ENCODE assay signal across 8 cellular contexts in the genomic region with DNA sequence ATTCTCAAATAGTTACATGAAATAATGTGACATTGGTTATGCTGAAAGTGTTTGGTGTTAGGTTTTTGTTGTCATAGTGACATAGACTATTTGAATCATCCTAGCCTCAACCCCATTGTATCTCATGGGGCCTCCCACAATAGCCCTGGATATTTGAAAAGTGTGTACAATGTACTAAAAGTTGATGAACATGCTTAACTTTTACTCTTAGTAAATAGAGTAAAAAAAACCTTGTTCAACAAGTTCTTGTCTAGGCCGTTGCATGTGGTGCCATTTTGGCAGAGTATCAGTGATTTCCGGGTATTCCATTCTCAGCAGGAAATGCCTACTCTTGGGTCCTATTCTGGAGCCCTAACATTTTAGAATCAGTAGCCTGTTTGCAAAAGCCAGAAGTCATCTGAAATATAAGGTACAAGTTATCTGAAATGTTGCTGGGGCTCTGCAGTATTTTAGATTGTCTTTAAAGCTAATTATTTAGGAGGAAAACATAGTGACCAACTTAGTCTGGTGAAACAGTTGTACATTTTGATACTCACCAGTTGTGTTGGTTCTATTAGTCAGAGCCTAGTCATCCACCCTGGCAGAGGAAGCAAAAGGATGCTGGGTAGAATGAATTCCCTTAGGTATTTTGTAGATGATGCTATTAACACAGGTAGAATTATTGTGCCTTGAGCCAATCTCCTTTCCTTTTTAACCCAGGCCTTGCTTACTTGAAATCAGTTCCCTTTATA.
DNase-seq lines count a peak whose midpoint lies in the region; ATAC-seq and TF ChIP-seq lines count a peak whose summit lies in the region.

No MANE protein-coding gene starts in this region.

- H3K4me1 ChIP-seq in suprapubic skin: peaks cover 30% of the 10 kb centered on the region
- H3K4me1 ChIP-seq in vagina: peaks cover 19% of the 10 kb centered on the region

- no peak overlapping the region for H3K4me3 ChIP-seq in foreskin fibroblast (ENCODE audit: low read depth in 1 of 2, low read length in 2 of 2)
- no peak overlapping the region for H3K4me3 ChIP-seq in suprapubic skin
- H3K4me3 ChIP-seq in vagina: no peak overlapping the region

- peaks cover 38% of the 10 kb centered on the region for H3K4me1 Mint-ChIP-seq in activated T-cell treated with anti-CD3 and anti-CD28 coated beads, Interleukin-2, amount 50 U/mL, for 4 hours (ENCODE audit: low read depth)

- intact Hi-C loops in vagina (cut with DNase I): no loop called here

- no peaks in the 10 kb centered on the region for H3K9me3 Mint-ChIP-seq in activated T-cell treated with anti-CD3 and anti-CD28 coated beads, Interleukin-2, amount 50 U/mL, for 4 hours

- H3K27me3 ChIP-seq in suprapubic skin (no peaks in the 10 kb centered on the region), vagina (no peaks in the 10 kb centered on the region)

- TF ChIP-seq EP300 in suprapubic skin (IDR thresholded peaks at IDR 0.05): no peak

- TF ChIP-seq CTCF in foreskin fibroblast (IDR thresholded peaks at IDR 0.05; ENCODE audit: low read depth, low read length) (no peak), suprapubic skin (IDR thresholded peaks at IDR 0.05) (no peak), vagina (IDR thresholded peaks at IDR 0.05) (no peak)

- H3K36me3 Mint-ChIP-seq in activated T-cell treated with anti-CD3 and anti-CD28 coated beads, Interleukin-2, amount 50 U/mL, for 4 hours (ENCODE audit: insufficient read depth): peaks cover 61% of the 10 kb centered on the region

- ATAC-seq in activated T-cell treated with anti-CD3 and anti-CD28 coated beads, Interleukin-2, amount 50 U/mL, for 4 hours: peak; percentile 90 to 93
- ATAC-seq in SK-N-SH treated with all-trans-retinoic acid at 6 μM for 48 hours (peak; percentile 79), HG03521 (IDR thresholded peaks at IDR 0.05; ENCODE audit: unreplicated experiment) (no peak), GM18870 (IDR thresholded peaks at IDR 0.05; ENCODE audit: unreplicated experiment) (no peak)

- 13% methylated on average over 2 of the region's 2 CpGs for WGBS in suprapubic skin

- no peak for DNase-seq in activated T-cell treated with anti-CD3 and anti-CD28 coated beads, Interleukin-2, amount 50 U/mL, for 4 hours
- DNase-seq in activated T-cell treated with anti-CD3 and anti-CD28 coated beads, Interleukin-2, amount 50 U/mL, for 48 hours: no peak
- DNase-seq in foreskin fibroblast (peak; percentile 76 to 91), suprapubic skin (ENCODE audit: low spot score in 2 of 2) (no peak), vagina (ENCODE audit: extremely low spot score in 2 of 2) (no peak)

- H3K36me3 ChIP-seq in suprapubic skin: no peaks in the 10 kb centered on the region
- no peaks in the 10 kb centered on the region for H3K36me3 ChIP-seq in vagina

- H3K4me3 Mint-ChIP-seq in activated T-cell treated with anti-CD3 and anti-CD28 coated beads, Interleukin-2, amount 50 U/mL, for 4 hours: no peak overlapping the region

- no peak for TF ChIP-seq POLR2A in suprapubic skin (IDR thresholded peaks at IDR 0.05)
- TF ChIP-seq POLR2A in vagina (IDR thresholded peaks at IDR 0.05): no peak

- H3K9me3 ChIP-seq in suprapubic skin: no peaks in the 10 kb centered on the region
- H3K9me3 ChIP-seq in vagina: no peaks in the 10 kb centered on the region

- no peaks in the 10 kb centered on the region for H3K27me3 Mint-ChIP-seq in activated T-cell treated with anti-CD3 and anti-CD28 coated beads, Interleukin-2, amount 50 U/mL, for 4 hours (ENCODE audit: low read depth)

- H3K27ac ChIP-seq in suprapubic skin (peak overlapping the region; percentile 74), vagina (no peak overlapping the region)

TF ChIP-seq in SK-N-SH treated with all-trans-retinoic acid at 6 μM for 48 hours, 23 proteins besides CTCF, POLR2A, EP300 and RAD21:
- no peak for TF ChIP-seq CREB5 (CRISPR knock-in tag; IDR thresholded peaks at IDR 0.05; ENCODE audit: low read depth)
- TF ChIP-seq ISL1 (CRISPR knock-in tag; IDR thresholded peaks at IDR 0.05): peak; percentile 37; the same call in 1 of the 2 replicates
- TF ChIP-seq ZNF70 (CRISPR knock-in tag; IDR thresholded peaks at IDR 0.05): no peak

Comparison
In these comparisons a context has a peak if more than half of its experiments do, and no peak if none do; other contexts are left out.
1. ATAC-seq: peak in activated T-cell treated with anti-CD3 and anti-CD28 coated beads, Interleukin-2, amount 50 U/mL, for 4 hours (2 of 2) and SK-N-SH treated with all-trans-retinoic acid at 6 μM for 48 hours (single experiment); none in HG03521 (single experiment) and GM18870 (single experiment).
2. DNase-seq: peak in foreskin fibroblast (2 of 2); none in activated T-cell treated with anti-CD3 and anti-CD28 coated beads, Interleukin-2, amount 50 U/mL, for 4 hours (single experiment), activated T-cell treated with anti-CD3 and anti-CD28 coated beads, Interleukin-2, amount 50 U/mL, for 48 hours (0 of 2), suprapubic skin (0 of 2) and vagina (0 of 2).